Comparison of ENCODE assay signal across 8 cellular contexts in the genomic region with DNA sequence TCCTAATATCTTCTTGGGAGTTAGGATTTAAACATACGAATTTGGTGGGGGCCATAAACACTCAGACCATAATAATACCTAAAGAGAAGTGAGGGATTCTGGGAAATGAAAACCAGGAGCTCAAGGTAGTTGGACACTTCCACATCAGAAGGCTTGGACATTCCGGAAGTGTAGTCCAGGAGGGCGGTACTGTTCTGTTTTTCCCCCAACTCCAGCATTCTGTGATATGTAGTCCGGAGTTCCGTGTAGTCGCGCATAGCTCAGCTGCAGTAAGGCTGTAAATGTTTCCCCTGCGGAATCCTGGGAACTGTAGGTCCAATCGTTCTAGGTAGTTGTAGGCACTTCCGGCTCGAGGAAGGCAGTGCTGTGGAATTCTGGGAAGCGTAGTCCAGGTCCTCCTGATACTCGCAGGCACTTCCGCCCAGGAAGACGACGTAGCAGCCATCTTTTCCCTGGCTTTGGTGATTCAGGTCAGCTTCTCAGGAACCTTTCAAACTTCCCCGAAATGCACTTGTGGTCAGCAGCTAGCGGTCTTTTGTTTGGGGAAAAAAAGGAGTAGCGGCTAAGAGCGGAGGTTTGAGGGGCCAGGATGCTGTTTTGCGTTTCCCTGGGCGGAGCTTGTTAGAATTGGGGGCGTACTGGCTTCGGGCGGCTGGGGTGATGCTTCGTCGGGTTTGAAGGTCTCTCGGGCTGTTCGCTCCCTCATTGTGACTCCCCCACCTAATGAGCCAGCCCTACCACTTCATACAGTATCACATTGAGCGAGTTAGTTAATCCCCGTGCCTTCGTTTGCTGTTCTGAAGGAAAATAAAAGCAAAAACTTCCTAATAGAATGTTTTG. TPM values are rescaled to one million over a fixed set of nuclear protein-coding genes. Genes with fewer than 3 reads are reported as not detected.
DNase-seq lines count a peak whose midpoint lies in the region; ATAC-seq and TF ChIP-seq lines count a peak whose summit lies in the region.

A gene (plus strand): TSS at position 428 of the 840 bp plus-strand sequence. CDS start 4,981 bp downstream, outside the sequence.

- peak within 1 kb of the TSS; percentile 98 for H3K27ac Mint-ChIP-seq in WTC11
- peak within 1 kb of the TSS; percentile 98 for H3K27ac Mint-ChIP-seq in central memory CD8-positive, alpha-beta T cell (ENCODE audit: low read depth)

- peak within 1 kb of the TSS; percentile 95 for H2AFZ ChIP-seq in ACC112 (ENCODE audit: low read length, unreplicated experiment)

- peak within 1 kb of the TSS; percentile 99 for H3K4me3 Mint-ChIP-seq in WTC11
- peak within 1 kb of the TSS; percentile 99 for H3K4me3 Mint-ChIP-seq in central memory CD8-positive, alpha-beta T cell

- H3K4me1 ChIP-seq in ACC112 (ENCODE audit: control insufficient read depth, insufficient read depth, low read length, unreplicated experiment) = no peaks in the 10 kb centered on the region

- peaks cover 10% of the 10 kb centered on the region; the same call in 1 of the 2 replicates for H3K27me3 Mint-ChIP-seq in WTC11 (ENCODE audit: low read depth)
- no peaks in the 10 kb centered on the region for H3K27me3 Mint-ChIP-seq in central memory CD8-positive, alpha-beta T cell

- H3K79me2 ChIP-seq in ACC112 (ENCODE audit: control insufficient read depth, insufficient read depth, low read length, unreplicated experiment) = peaks cover 20% of the 10 kb centered on the region

- H3K9me3 Mint-ChIP-seq in WTC11 = peaks cover 9% of the 10 kb centered on the region
- H3K9me3 Mint-ChIP-seq in central memory CD8-positive, alpha-beta T cell = peaks cover 17% of the 10 kb centered on the region

- peak within 1 kb of the TSS; percentile 97 for H3K4me3 ChIP-seq in ACC112 (ENCODE audit: low read depth, low read length)

- peaks cover 7% of the 10 kb centered on the region for H3K4me1 Mint-ChIP-seq in WTC11
- peaks cover 25% of the 10 kb centered on the region for H3K4me1 Mint-ChIP-seq in central memory CD8-positive, alpha-beta T cell

- peaks cover 30% of the 10 kb centered on the region for H3K36me3 ChIP-seq in ACC112 (ENCODE audit: insufficient read depth, low read length)

- CTCF ChIA-PET in WTC11 (lab: Charles Lee) = interaction anchor here (0.6 to 1.2 kb wide), 5 partner anchors 24 to 335 kb away, joined by 3 to 6 read pairs (median 4); a partner anchor contains a TSS

- ATAC-seq in GM18868 (IDR thresholded peaks at IDR 0.05; ENCODE audit: unreplicated experiment) (peak; percentile 82), HG03135 (IDR thresholded peaks at IDR 0.05; ENCODE audit: unreplicated experiment) (peak; percentile 87), WTC11 (peak; percentile 100)
- peak; percentile 96 for ATAC-seq in central memory CD8-positive, alpha-beta T cell (replicated peaks; ENCODE audit: extremely low read depth, poor library complexity, severe bottlenecking)

- H3K27me3 ChIP-seq in ACC112 (ENCODE audit: insufficient read depth, low read length) = no peaks in the 10 kb centered on the region

- peaks cover 31% of the 10 kb centered on the region for H3K36me3 Mint-ChIP-seq in WTC11
- H3K36me3 Mint-ChIP-seq in central memory CD8-positive, alpha-beta T cell (ENCODE audit: insufficient read depth) = peaks cover 25% of the 10 kb centered on the region

- no peak for TF ChIP-seq CTCF in WTC11 (IDR thresholded peaks at IDR 0.05)

- H3K27ac ChIP-seq in ACC112 (ENCODE audit: low read depth, low read length) = peak within 1 kb of the TSS; percentile 73

- POLR2A ChIA-PET in WTC11 (lab: Charles Lee) = interaction anchor here (0.6 to 1.3 kb wide), 4 partner anchors 26 to 97 kb away, joined by 3 to 8 read pairs (median 6); a partner anchor contains a TSS

- DNase-seq in NCI-H2227 treated with DMSO at 0.1 percent for 48 hours (lab: John Stamatoyannopoulos, UW) (peak; percentile 97), WTC11 (ENCODE audit: low spot score) (peak; percentile 81), iris pigment epithelial cell (ENCODE audit: low read depth) (peak; percentile 100)
- DNase-seq in central memory CD8-positive, alpha-beta T cell (ENCODE audit: low spot score in 2 of 2) = peak; percentile 51 to 68
- peak; percentile 61 to 68 for DNase-seq in stimulated activated CD4-positive, alpha-beta T cell treated with anti-CD3 and anti-CD28 coated beads, Interleukin-12 subunit alpha, Interleukin-12 subunit beta, amount 100 ng/mL, for 24 hours (ENCODE audit: low read depth in 2 of 2)

TF ChIP-seq in WTC11, 78 proteins besides CTCF, POLR2A, EP300 and RAD21 (continues in another document):
- peak; percentile 85; the same call in 1 of the 2 replicates for TF ChIP-seq TEAD1 (CRISPR knock-in tag; IDR thresholded peaks at IDR 0.05)
- TF ChIP-seq SP1 (CRISPR knock-in tag; conservative IDR thresholded peaks at IDR 0.05) = peak; percentile 62
- no peak for TF ChIP-seq GTF2I (CRISPR knock-in tag; conservative IDR thresholded peaks at IDR 0.05)
- no peak for TF ChIP-seq ATF1 (CRISPR knock-in tag; IDR thresholded peaks at IDR 0.05)
- TF ChIP-seq CREM (CRISPR knock-in tag; IDR thresholded peaks at IDR 0.05) = peak; percentile 33; the same call in 1 of the 2 replicates
- TF ChIP-seq ZNF263 (CRISPR knock-in tag; IDR thresholded peaks at IDR 0.05; ENCODE audit: low read depth) = no peak
- no peak for TF ChIP-seq ESRRA (CRISPR knock-in tag; IDR thresholded peaks at IDR 0.05; ENCODE audit: borderline replicate concordance)
- TF ChIP-seq, protein P1, sequence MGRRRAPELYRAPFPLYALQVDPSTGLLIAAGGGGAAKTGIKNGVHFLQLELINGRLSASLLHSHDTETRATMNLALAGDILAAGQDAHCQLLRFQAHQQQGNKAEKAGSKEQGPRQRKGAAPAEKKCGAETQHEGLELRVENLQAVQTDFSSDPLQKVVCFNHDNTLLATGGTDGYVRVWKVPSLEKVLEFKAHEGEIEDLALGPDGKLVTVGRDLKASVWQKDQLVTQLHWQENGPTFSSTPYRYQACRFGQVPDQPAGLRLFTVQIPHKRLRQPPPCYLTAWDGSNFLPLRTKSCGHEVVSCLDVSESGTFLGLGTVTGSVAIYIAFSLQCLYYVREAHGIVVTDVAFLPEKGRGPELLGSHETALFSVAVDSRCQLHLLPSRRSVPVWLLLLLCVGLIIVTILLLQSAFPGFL (CRISPR knock-in tag; IDR thresholded peaks at IDR 0.05; ENCODE audit: borderline replicate concordance) = no peak
- TF ChIP-seq, protein P2, sequence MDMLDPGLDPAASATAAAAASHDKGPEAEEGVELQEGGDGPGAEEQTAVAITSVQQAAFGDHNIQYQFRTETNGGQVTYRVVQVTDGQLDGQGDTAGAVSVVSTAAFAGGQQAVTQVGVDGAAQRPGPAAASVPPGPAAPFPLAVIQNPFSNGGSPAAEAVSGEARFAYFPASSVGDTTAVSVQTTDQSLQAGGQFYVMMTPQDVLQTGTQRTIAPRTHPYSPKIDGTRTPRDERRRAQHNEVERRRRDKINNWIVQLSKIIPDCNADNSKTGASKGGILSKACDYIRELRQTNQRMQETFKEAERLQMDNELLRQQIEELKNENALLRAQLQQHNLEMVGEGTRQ (CRISPR knock-in tag; IDR thresholded peaks at IDR 0.05) = no peak
- no peak for TF ChIP-seq CBFB (CRISPR knock-in tag; IDR thresholded peaks at IDR 0.05; ENCODE audit: low read depth)
- TF ChIP-seq NFATC4 (CRISPR knock-in tag; IDR thresholded peaks at IDR 0.05) = no peak
- TF ChIP-seq, protein P3, sequence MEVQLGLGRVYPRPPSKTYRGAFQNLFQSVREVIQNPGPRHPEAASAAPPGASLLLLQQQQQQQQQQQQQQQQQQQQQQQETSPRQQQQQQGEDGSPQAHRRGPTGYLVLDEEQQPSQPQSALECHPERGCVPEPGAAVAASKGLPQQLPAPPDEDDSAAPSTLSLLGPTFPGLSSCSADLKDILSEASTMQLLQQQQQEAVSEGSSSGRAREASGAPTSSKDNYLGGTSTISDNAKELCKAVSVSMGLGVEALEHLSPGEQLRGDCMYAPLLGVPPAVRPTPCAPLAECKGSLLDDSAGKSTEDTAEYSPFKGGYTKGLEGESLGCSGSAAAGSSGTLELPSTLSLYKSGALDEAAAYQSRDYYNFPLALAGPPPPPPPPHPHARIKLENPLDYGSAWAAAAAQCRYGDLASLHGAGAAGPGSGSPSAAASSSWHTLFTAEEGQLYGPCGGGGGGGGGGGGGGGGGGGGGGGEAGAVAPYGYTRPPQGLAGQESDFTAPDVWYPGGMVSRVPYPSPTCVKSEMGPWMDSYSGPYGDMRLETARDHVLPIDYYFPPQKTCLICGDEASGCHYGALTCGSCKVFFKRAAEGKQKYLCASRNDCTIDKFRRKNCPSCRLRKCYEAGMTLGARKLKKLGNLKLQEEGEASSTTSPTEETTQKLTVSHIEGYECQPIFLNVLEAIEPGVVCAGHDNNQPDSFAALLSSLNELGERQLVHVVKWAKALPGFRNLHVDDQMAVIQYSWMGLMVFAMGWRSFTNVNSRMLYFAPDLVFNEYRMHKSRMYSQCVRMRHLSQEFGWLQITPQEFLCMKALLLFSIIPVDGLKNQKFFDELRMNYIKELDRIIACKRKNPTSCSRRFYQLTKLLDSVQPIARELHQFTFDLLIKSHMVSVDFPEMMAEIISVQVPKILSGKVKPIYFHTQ (CRISPR knock-in tag; IDR thresholded peaks at IDR 0.05) = no peak
- TF ChIP-seq, protein P4, sequence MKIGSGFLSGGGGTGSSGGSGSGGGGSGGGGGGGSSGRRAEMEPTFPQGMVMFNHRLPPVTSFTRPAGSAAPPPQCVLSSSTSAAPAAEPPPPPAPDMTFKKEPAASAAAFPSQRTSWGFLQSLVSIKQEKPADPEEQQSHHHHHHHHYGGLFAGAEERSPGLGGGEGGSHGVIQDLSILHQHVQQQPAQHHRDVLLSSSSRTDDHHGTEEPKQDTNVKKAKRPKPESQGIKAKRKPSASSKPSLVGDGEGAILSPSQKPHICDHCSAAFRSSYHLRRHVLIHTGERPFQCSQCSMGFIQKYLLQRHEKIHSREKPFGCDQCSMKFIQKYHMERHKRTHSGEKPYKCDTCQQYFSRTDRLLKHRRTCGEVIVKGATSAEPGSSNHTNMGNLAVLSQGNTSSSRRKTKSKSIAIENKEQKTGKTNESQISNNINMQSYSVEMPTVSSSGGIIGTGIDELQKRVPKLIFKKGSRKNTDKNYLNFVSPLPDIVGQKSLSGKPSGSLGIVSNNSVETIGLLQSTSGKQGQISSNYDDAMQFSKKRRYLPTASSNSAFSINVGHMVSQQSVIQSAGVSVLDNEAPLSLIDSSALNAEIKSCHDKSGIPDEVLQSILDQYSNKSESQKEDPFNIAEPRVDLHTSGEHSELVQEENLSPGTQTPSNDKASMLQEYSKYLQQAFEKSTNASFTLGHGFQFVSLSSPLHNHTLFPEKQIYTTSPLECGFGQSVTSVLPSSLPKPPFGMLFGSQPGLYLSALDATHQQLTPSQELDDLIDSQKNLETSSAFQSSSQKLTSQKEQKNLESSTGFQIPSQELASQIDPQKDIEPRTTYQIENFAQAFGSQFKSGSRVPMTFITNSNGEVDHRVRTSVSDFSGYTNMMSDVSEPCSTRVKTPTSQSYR (CRISPR knock-in tag; IDR thresholded peaks at IDR 0.05) = no peak
- no peak for TF ChIP-seq MYBL2 (CRISPR knock-in tag; IDR thresholded peaks at IDR 0.05)

RNA-seq across cellular contexts. Expression of the gene that starts here (rescaled TPM):
- 14.5 to 18.5 TPM (median 18.0 TPM) in 3 replicates for total RNA-seq in WTC11 (2021)

Comparison
In these comparisons a context has a peak if more than half of its experiments do, and no peak if none do; other contexts are left out.
1. Peak in every context shown above with its lines: DNase-seq, ATAC-seq, H3K4me3 ChIP-seq and H3K27ac ChIP-seq.